13 cellular contexts compared by ENCODE assay signal in genomic region chr1:225509770-225510169, GRCh38.
DNase-seq lines count a peak whose midpoint lies in the region; ATAC-seq and TF ChIP-seq lines count a peak whose summit lies in the region.
"Had no signal": no experiment of that assay in that cellular context is flagged by ENCODE, and none has a peak within 500 bp of the region (broad histone marks: within the 10 kb centered on the region; RNA-seq: fewer than 3 reads in every experiment).

No MANE protein-coding gene starts in this region.

- H3K9me3 Mint-ChIP-seq in activated T-helper 17 cell treated with anti-CD3 and anti-CD28 coated beads, Interleukin-2, amount 50 U/mL, for 72 hours: no peaks in the 10 kb centered on the region

- H3K36me3 ChIP-seq in heart right ventricle (peaks cover 0 to 68% (median 10%) of the 10 kb centered on the region in 9 donors), left lung (no peaks in the 10 kb centered on the region), upper lobe of right lung (peaks cover 22% of the 10 kb centered on the region)

- H3K4me3 Mint-ChIP-seq in activated T-helper 17 cell treated with anti-CD3 and anti-CD28 coated beads, Interleukin-2, amount 50 U/mL, for 72 hours: no peak overlapping the region

- H3K36me3 Mint-ChIP-seq in activated T-helper 17 cell treated with anti-CD3 and anti-CD28 coated beads, Interleukin-2, amount 50 U/mL, for 72 hours (ENCODE audit: low read depth): no peaks in the 10 kb centered on the region

- peaks cover 4% of the 10 kb centered on the region for H3K4me1 Mint-ChIP-seq in activated T-helper 17 cell treated with anti-CD3 and anti-CD28 coated beads, Interleukin-2, amount 50 U/mL, for 72 hours

- H3K9me3 ChIP-seq in heart right ventricle: no peaks in the 10 kb centered on the region
- H3K9me3 ChIP-seq in left lung: no peaks in the 10 kb centered on the region
- no peaks in the 10 kb centered on the region for H3K9me3 ChIP-seq in upper lobe of right lung
- H3K9me3 ChIP-seq: BLaER1 had no signal

- H3K4me3 ChIP-seq in heart right ventricle: no peak overlapping the region
- H3K4me3 ChIP-seq in left lung: no peak overlapping the region
- H3K4me3 ChIP-seq in upper lobe of right lung: no peak overlapping the region
- H3K4me3 ChIP-seq: BLaER1 had no signal

- no peak overlapping the region for H3K27ac Mint-ChIP-seq in activated T-helper 17 cell treated with anti-CD3 and anti-CD28 coated beads, Interleukin-2, amount 50 U/mL, for 72 hours

- H3K27ac ChIP-seq in heart right ventricle (peak overlapping the region in 7 of 10 donors; percentile 73 to 88 (median 77)), left lung (peak overlapping the region; percentile 63 to 64), upper lobe of right lung (peak overlapping the region; percentile 1)
- H3K27ac ChIP-seq: BLaER1, KMS-11 had no signal

- ATAC-seq in heart right ventricle (no peak), left cardiac atrium (no peak), left lung (no peak), upper lobe of right lung (no peak), HG02852 (IDR thresholded peaks at IDR 0.05; ENCODE audit: unreplicated experiment) (no peak), HG02623 (IDR thresholded peaks at IDR 0.05; ENCODE audit: unreplicated experiment) (no peak), GM21723 (IDR thresholded peaks at IDR 0.05; ENCODE audit: unreplicated experiment) (no peak)
- ATAC-seq in activated T-helper 17 cell treated with anti-CD3 and anti-CD28 coated beads, Interleukin-2, amount 50 U/mL, for 72 hours (replicated peaks): peak; percentile 78

- peaks cover 7% of the 10 kb centered on the region for H3K27me3 Mint-ChIP-seq in activated T-helper 17 cell treated with anti-CD3 and anti-CD28 coated beads, Interleukin-2, amount 50 U/mL, for 72 hours

- WGBS in heart right ventricle, 2 donors: 95% methylated on average over 3 of the region's 3 CpGs

- H3K4me1 ChIP-seq in heart right ventricle (peaks cover 0 to 36% (median 18%) of the 10 kb centered on the region in 9 donors), left lung (peaks cover 0 to 14% of the 10 kb centered on the region in 2 donors), upper lobe of right lung (no peaks in the 10 kb centered on the region)
- H3K4me1 ChIP-seq: BLaER1 had no signal

- H3K27me3 ChIP-seq in heart right ventricle (no peaks in the 10 kb centered on the region), left lung (no peaks in the 10 kb centered on the region), upper lobe of right lung (no peaks in the 10 kb centered on the region)
- H3K27me3 ChIP-seq: BLaER1 had no signal

- DNase-seq in heart right ventricle (no peak), left cardiac atrium (no peak), left lung (no peak), upper lobe of right lung (no peak)
- DNase-seq: activated gamma-delta T cell, cortex of kidney, NCI-H2171 treated with DMSO at 0.1 percent for 48 hours had no signal

- intact Hi-C loops in heart right ventricle (cut with DNase I): loop anchor here in 1 of 10 donors (10.0 kb wide), 1 partner anchor 265 kb away; the partner anchor contains the start of gene SRP9
- intact Hi-C loops in left cardiac atrium (cut with DNase I): no loop called here
- intact Hi-C loops in left lung (cut with DNase I): no loop called here
- intact Hi-C loops in upper lobe of right lung (cut with DNase I): no loop called here

- TF ChIP-seq CTCF in heart right ventricle (IDR thresholded peaks at IDR 0.05) (no peak), left lung (IDR thresholded peaks at IDR 0.05) (no peak), upper lobe of right lung (IDR thresholded peaks at IDR 0.05) (no peak)

Comparison
In these comparisons a context has a peak if more than half of its experiments do, and no peak if none do; other contexts are left out.
1. H3K27ac ChIP-seq: peak in every context shown above with its lines; median percentile 77 in heart right ventricle; 64 in left lung; 1 in upper lobe of right lung.